1 cellular context compared by ENCODE assay signal in genomic region chr9:98806394-98807069, GRCh38.
TF ChIP-seq lines count a peak whose summit lies in the region.

No MANE protein-coding gene starts in this region.

TF ChIP-seq in HCT116, 20 proteins besides CTCF, POLR2A, EP300 and RAD21 (continued from another document):
- TF ChIP-seq, protein P1, sequence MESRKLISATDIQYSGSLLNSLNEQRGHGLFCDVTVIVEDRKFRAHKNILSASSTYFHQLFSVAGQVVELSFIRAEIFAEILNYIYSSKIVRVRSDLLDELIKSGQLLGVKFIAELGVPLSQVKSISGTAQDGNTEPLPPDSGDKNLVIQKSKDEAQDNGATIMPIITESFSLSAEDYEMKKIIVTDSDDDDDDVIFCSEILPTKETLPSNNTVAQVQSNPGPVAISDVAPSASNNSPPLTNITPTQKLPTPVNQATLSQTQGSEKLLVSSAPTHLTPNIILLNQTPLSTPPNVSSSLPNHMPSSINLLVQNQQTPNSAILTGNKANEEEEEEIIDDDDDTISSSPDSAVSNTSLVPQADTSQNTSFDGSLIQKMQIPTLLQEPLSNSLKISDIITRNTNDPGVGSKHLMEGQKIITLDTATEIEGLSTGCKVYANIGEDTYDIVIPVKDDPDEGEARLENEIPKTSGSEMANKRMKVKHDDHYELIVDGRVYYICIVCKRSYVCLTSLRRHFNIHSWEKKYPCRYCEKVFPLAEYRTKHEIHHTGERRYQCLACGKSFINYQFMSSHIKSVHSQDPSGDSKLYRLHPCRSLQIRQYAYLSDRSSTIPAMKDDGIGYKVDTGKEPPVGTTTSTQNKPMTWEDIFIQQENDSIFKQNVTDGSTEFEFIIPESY (IDR thresholded peaks at IDR 0.05; ENCODE audit: extremely low read depth, insufficient replicate concordance, low read length) = no peak
- no peak for TF ChIP-seq FOSL1 (IDR thresholded peaks at IDR 0.05; ENCODE audit: low read depth)
- no peak for TF ChIP-seq EZH2phosphoT487 (IDR thresholded peaks at IDR 0.05; ENCODE audit: borderline replicate concordance)
- no peak for TF ChIP-seq EZH2 (IDR thresholded peaks at IDR 0.05)
- no peak for TF ChIP-seq JUND (IDR thresholded peaks at IDR 0.05)
- no peak for TF ChIP-seq ZFX (IDR thresholded peaks at IDR 0.05)
- TF ChIP-seq EGR1 (IDR thresholded peaks at IDR 0.05; ENCODE audit: low read depth) = no peak
- TF ChIP-seq CEBPB (IDR thresholded peaks at IDR 0.05; ENCODE audit: low read depth) = no peak
- TF ChIP-seq, protein P2, sequence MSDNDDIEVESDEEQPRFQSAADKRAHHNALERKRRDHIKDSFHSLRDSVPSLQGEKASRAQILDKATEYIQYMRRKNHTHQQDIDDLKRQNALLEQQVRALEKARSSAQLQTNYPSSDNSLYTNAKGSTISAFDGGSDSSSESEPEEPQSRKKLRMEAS (IDR thresholded peaks at IDR 0.05) = no peak
